ENCODE assay signal across 8 cellular contexts in the genomic region with DNA sequence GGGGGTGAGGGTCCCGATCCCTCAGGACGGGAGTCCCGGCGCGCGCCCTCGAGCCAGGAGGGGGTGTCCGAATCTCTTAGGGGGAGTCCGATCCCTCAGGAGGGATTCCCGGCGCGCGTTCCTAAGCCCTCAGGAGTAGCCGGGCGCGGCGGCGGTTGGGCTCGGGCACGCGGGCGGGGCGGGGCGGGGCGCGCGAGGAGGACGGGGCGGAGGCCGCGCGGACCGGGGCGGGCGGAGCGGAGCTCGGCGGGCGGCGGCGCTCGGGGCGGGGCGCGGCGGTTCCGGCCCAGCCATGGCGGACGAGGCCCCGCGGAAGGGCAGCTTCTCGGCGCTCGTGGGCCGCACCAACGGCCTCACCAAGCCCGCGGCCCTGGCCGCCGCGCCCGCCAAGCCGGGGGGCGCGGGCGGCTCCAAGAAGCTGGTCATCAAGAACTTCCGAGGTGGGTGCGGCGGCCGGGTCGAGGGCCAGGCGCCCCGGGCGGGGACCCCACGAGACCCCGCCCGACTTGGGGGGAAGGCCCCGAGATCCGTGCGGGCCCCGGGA. TPM values are rescaled to one million over a fixed set of nuclear protein-coding genes. Genes with fewer than 3 reads are reported as not detected.
DNase-seq lines count a peak whose midpoint lies in the region; ATAC-seq and TF ChIP-seq lines count a peak whose summit lies in the region.

A gene (plus strand): TSS at position 278 of the 544 bp plus-strand sequence. CDS start 15 bp downstream, at position 293.

- DNase-seq in COLO829 (ENCODE audit: low spot score) (peak; percentile 40), PC-3 (peak; percentile 55), fibroblast of pulmonary artery (ENCODE audit: low read depth) (peak; percentile 64)
- DNase-seq in activated T-helper 9 cell treated with anti-CD3 and anti-CD28 coated beads, Interleukin-2, amount 50 U/mL, for 16 hours (ENCODE audit: low read depth): peak; percentile 62
- peak in 1 of 2 donors; percentile 67 for DNase-seq in stimulated activated naive CD8-positive, alpha-beta T cell treated with anti-CD3 and anti-CD28 coated beads, Interleukin-15, amount 100 ng/mL, for 72 hours

- peaks cover 24% of the 10 kb centered on the region for H3K36me3 Mint-ChIP-seq in nephron (ENCODE audit: low read depth)

- H4K20me1 ChIP-seq in PC-3 (ENCODE audit: low read length): peaks cover 27% of the 10 kb centered on the region

- H3K4me1 Mint-ChIP-seq in nephron: peaks cover 46% of the 10 kb centered on the region
- peaks cover 54% of the 10 kb centered on the region for H3K4me1 Mint-ChIP-seq in stimulated activated naive CD8-positive, alpha-beta T cell treated with anti-CD3 and anti-CD28 coated beads, Interleukin-15, amount 100 ng/mL, for 72 hours

- peak; percentile 44 for ATAC-seq in GM19395 (IDR thresholded peaks at IDR 0.05; ENCODE audit: unreplicated experiment)
- peak; percentile 40 for ATAC-seq in HG03521 (IDR thresholded peaks at IDR 0.05; ENCODE audit: unreplicated experiment)
- ATAC-seq in PC-3: peak; percentile 61
- peak; percentile 59 for ATAC-seq in stimulated activated naive CD8-positive, alpha-beta T cell treated with anti-CD3 and anti-CD28 coated beads, Interleukin-15, amount 100 ng/mL, for 72 hours

- no peaks in the 10 kb centered on the region for H3K27me3 Mint-ChIP-seq in nephron (ENCODE audit: low read depth)
- no peaks in the 10 kb centered on the region for H3K27me3 Mint-ChIP-seq in stimulated activated naive CD8-positive, alpha-beta T cell treated with anti-CD3 and anti-CD28 coated beads, Interleukin-15, amount 100 ng/mL, for 72 hours

- peak within 1 kb of the TSS; percentile 99 for H3K9ac ChIP-seq in PC-3 (ENCODE audit: low read length)

- no TSS peak for BruUV-seq in PC-3 (replicated peaks; lab: Mats Ljungman, UMichigan)

- peaks cover 36% of the 10 kb centered on the region for H3K4me1 ChIP-seq in PC-3 (ENCODE audit: insufficient read depth, low read length)

- H3K27me3 ChIP-seq in PC-3 (ENCODE audit: low read length): no peaks in the 10 kb centered on the region

- no peaks in the 10 kb centered on the region for H3K9me3 Mint-ChIP-seq in nephron
- H3K9me3 Mint-ChIP-seq in stimulated activated naive CD8-positive, alpha-beta T cell treated with anti-CD3 and anti-CD28 coated beads, Interleukin-15, amount 100 ng/mL, for 72 hours: no peaks in the 10 kb centered on the region

- CTCF ChIA-PET in PC-3 (lab: Charles Lee): interaction anchor here (0.8 kb wide), 1 partner anchor 149 kb away, joined by 4 read pairs; no protein-coding TSS in a partner anchor

- H3K9me3 ChIP-seq in PC-3 (ENCODE audit: low read length): no peaks in the 10 kb centered on the region

- H3K4me3 ChIP-seq in PC-3 (ENCODE audit: low read length) (peak within 1 kb of the TSS; percentile 99), fibroblast of pulmonary artery (replicated peaks; ENCODE audit: low read depth, low read length) (peak within 1 kb of the TSS; percentile 83)

- POLR2A ChIA-PET in PC-3 (lab: Charles Lee; ENCODE audit: unreplicated experiment): interaction anchor here (0.6 kb wide), 2 partner anchors 22 to 120 kb away, joined by 3 to 4 read pairs; no protein-coding TSS in a partner anchor

- H3K9me2 ChIP-seq in PC-3 (replicated peaks; ENCODE audit: low read length): no peaks in the 10 kb centered on the region

- H3K4me3 Mint-ChIP-seq in nephron: peak within 1 kb of the TSS; percentile 85 to 94 (median 93)
- H3K4me3 Mint-ChIP-seq in stimulated activated naive CD8-positive, alpha-beta T cell treated with anti-CD3 and anti-CD28 coated beads, Interleukin-15, amount 100 ng/mL, for 72 hours: peak within 1 kb of the TSS; percentile 78 to 91

- H3K79me2 ChIP-seq in PC-3 (ENCODE audit: low read length): peaks cover 87% of the 10 kb centered on the region

- H3K4me2 ChIP-seq in PC-3 (ENCODE audit: low read length): peak within 1 kb of the TSS; percentile 99

- peak within 1 kb of the TSS; percentile 45 to 94 (median 93) for H3K27ac Mint-ChIP-seq in nephron
- peak within 1 kb of the TSS; percentile 54 to 69 for H3K27ac Mint-ChIP-seq in stimulated activated naive CD8-positive, alpha-beta T cell treated with anti-CD3 and anti-CD28 coated beads, Interleukin-15, amount 100 ng/mL, for 72 hours

- peak within 1 kb of the TSS; percentile 82 for H3K27ac ChIP-seq in PC-3 (ENCODE audit: low read length)

- peak within 1 kb of the TSS; percentile 84 for H2AFZ ChIP-seq in PC-3 (ENCODE audit: low read length)

- H3K36me3 ChIP-seq in PC-3 (ENCODE audit: low read depth, low read length): peaks cover 13% of the 10 kb centered on the region

- intact Hi-C loops in PC-3 (cut with micrococcal nuclease): no loop called here

- H3F3A ChIP-seq in PC-3 (ENCODE audit: low read length, unreplicated experiment): no peaks in the 10 kb centered on the region

- TF ChIP-seq CTCF in PC-3 (conservative IDR thresholded peaks at IDR 0.05; ENCODE audit: low read depth, low read length) (no peak), fibroblast of pulmonary artery (IDR thresholded peaks at IDR 0.05; ENCODE audit: low read length, missing control alignments) (no peak), nephron (IDR thresholded peaks at IDR 0.05; ENCODE audit: unreplicated experiment in 3 of 3) (no peak)

RNA-seq across cellular contexts. Expression of the gene that starts here (rescaled TPM):
- 82.4 and 88.7 TPM in 2 replicates for total RNA-seq in PC-3 (2014; rRNA removed)
